ENCODE assay signal across 9 cellular contexts in the genomic region with DNA sequence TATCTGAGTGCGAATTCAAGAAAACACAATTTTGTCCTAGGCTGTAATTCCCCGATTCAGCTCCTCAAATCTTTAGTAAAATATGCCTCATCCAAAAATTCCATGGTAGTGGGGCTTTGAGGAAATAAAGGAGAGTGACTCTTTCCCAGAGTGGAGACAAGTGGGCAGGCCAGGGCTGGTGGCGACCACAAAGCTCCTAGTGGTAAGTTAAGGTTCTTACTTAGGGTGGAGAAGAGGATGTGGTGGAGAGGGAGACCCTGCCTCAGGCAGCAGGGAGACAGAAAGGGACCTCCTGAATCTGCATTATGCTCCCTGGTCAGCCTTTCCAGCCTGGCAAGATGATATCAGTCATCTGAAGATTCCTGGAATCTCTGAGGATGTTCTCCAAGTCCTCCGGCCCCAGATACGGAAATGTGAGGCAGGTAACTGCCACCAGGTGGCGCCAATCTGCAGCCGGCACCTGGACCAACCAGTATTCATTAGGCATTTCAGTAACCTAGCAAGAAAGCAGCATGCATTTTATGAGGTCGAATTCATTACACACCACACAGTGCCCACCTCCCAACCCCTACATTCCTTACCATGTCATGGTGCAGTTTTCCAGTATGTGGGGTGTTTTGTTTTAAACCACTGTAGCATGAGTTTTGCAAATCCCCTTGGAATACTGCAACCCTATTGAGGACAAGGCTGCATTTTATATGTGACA.
DNase-seq lines count a peak whose midpoint lies in the region; ATAC-seq and TF ChIP-seq lines count a peak whose summit lies in the region.
"Had no signal": no experiment of that assay in that cellular context is flagged by ENCODE, and none has a peak within 500 bp of the region (broad histone marks: within the 10 kb centered on the region; RNA-seq: fewer than 3 reads in every experiment).

No MANE protein-coding gene starts in this region.

- no peaks in the 10 kb centered on the region for H3K9me3 Mint-ChIP-seq in activated T-cell treated with anti-CD3 and anti-CD28 coated beads, Interleukin-2, amount 50 U/mL, for 4 hours

- no peaks in the 10 kb centered on the region for H3K36me3 ChIP-seq in OCI-LY3 (replicated peaks; ENCODE audit: low read depth, low read length)
- H3K36me3 ChIP-seq in gastroesophageal sphincter, result no peaks in the 10 kb centered on the region
- H3K36me3 ChIP-seq: ovary had no signal

- no peaks in the 10 kb centered on the region for H3K4me1 Mint-ChIP-seq in activated T-cell treated with anti-CD3 and anti-CD28 coated beads, Interleukin-2, amount 50 U/mL, for 4 hours (ENCODE audit: low read depth)

- no peaks in the 10 kb centered on the region for H3K79me2 ChIP-seq in OCI-LY3 (ENCODE audit: low read length)

- H2AFZ ChIP-seq in OCI-LY3 (ENCODE audit: low read depth, low read length), result no peak overlapping the region

- DNase-seq in AG04450 (ENCODE audit: low read depth, low spot score) (no peak), posterior vena cava (ENCODE audit: low spot score) (peak; percentile 82)
- DNase-seq in activated T-cell treated with anti-CD3 and anti-CD28 coated beads, Interleukin-2, amount 50 U/mL, for 4 hours, result peak; percentile 24

- ATAC-seq in GM18498 (IDR thresholded peaks at IDR 0.05; ENCODE audit: unreplicated experiment), result peak; percentile 72
- peak; percentile 84 for ATAC-seq in HG03354 (IDR thresholded peaks at IDR 0.05; ENCODE audit: poor library complexity, severe bottlenecking, unreplicated experiment)
- peak in 1 of 2 donors; percentile 40 for ATAC-seq in activated T-cell treated with anti-CD3 and anti-CD28 coated beads, Interleukin-2, amount 50 U/mL, for 4 hours
- ATAC-seq in gastroesophageal sphincter, result no peak
- no peak for ATAC-seq in HG03135 (IDR thresholded peaks at IDR 0.05; ENCODE audit: unreplicated experiment)

- CTCF ChIA-PET in AG04450 (lab: Charles Lee), result interaction anchor here (0.6 to 2.3 kb wide), 42 partner anchors 8 to 544 kb away, joined by 3 to 15 read pairs (median 4); a partner anchor contains a TSS

- H3K27ac ChIP-seq in AG04450 (ENCODE audit: low read depth, low read length) (no peak overlapping the region), OCI-LY3 (ENCODE audit: low read length) (no peak overlapping the region), gastroesophageal sphincter (no peak overlapping the region)
- H3K27ac ChIP-seq: ovary had no signal

- H3K4me1 ChIP-seq in OCI-LY3 (ENCODE audit: low read length) (no peaks in the 10 kb centered on the region), gastroesophageal sphincter (no peaks in the 10 kb centered on the region)

- TF ChIP-seq CTCF in AG04450 (IDR thresholded peaks at IDR 0.05; ENCODE audit: low read depth, low read length) (peak; percentile 84), OCI-LY3 (IDR thresholded peaks at IDR 0.05; ENCODE audit: low read depth, low read length) (peak; percentile 94), gastroesophageal sphincter (IDR thresholded peaks at IDR 0.05) (peak; percentile 26 to 62 (median 30))

- peaks cover 1% of the 10 kb centered on the region for H3K27me3 Mint-ChIP-seq in activated T-cell treated with anti-CD3 and anti-CD28 coated beads, Interleukin-2, amount 50 U/mL, for 4 hours (ENCODE audit: low read depth)

- TF ChIP-seq EP300 in gastroesophageal sphincter (IDR thresholded peaks at IDR 0.05), result no peak

- H3K4me3 Mint-ChIP-seq in activated T-cell treated with anti-CD3 and anti-CD28 coated beads, Interleukin-2, amount 50 U/mL, for 4 hours, result no peak overlapping the region

- no peak overlapping the region; the same call in 1 of the 2 replicates for H3K4me3 ChIP-seq in AG04450 (ENCODE audit: low read depth, low read length)
- H3K4me3 ChIP-seq in OCI-LY3 (ENCODE audit: low read length), result no peak overlapping the region
- H3K4me3 ChIP-seq in gastroesophageal sphincter, result no peak overlapping the region
- H3K4me3 ChIP-seq: ovary had no signal

- WGBS in gastroesophageal sphincter (ENCODE audit: low coverage in 1 of 2), 2 donors, result 66% methylated on average over 6 to 8 of the region's 8 CpGs

- H4K20me1 ChIP-seq in OCI-LY3 (ENCODE audit: insufficient read depth, low read length), result no peaks in the 10 kb centered on the region

- intact Hi-C loops in posterior vena cava (cut with DNase I), result no loop called here

- no peak for TF ChIP-seq POLR2A in gastroesophageal sphincter (IDR thresholded peaks at IDR 0.05)

- H3K9me3 ChIP-seq in AG04450 (ENCODE audit: control insufficient read depth, insufficient read depth, low read length) (no peaks in the 10 kb centered on the region), OCI-LY3 (ENCODE audit: insufficient read depth, low read length) (no peaks in the 10 kb centered on the region), gastroesophageal sphincter (no peaks in the 10 kb centered on the region)
- H3K9me3 ChIP-seq: ovary had no signal

- no peak overlapping the region for H3K9ac ChIP-seq in OCI-LY3 (ENCODE audit: low read length)

- POLR2A ChIA-PET in AG04450 (lab: Yijun Ruan, JAX), result interaction anchor here (1.1 kb wide), 1 partner anchor 43 kb away, joined by 3 read pairs; no protein-coding TSS in a partner anchor

- H3K27me3 ChIP-seq in AG04450 (ENCODE audit: control insufficient read depth, insufficient read depth, low read length), result no peaks in the 10 kb centered on the region
- H3K27me3 ChIP-seq in OCI-LY3 (ENCODE audit: low read depth, low read length), result peaks cover 6% of the 10 kb centered on the region; the same call in 1 of the 2 replicates
- H3K27me3 ChIP-seq in gastroesophageal sphincter, result no peaks in the 10 kb centered on the region
- H3K27me3 ChIP-seq: ovary had no signal

- no peaks in the 10 kb centered on the region for H3K36me3 Mint-ChIP-seq in activated T-cell treated with anti-CD3 and anti-CD28 coated beads, Interleukin-2, amount 50 U/mL, for 4 hours (ENCODE audit: insufficient read depth)

- peak overlapping the region; percentile 28; the same call in 1 of the 2 replicates for H3K4me2 ChIP-seq in OCI-LY3 (ENCODE audit: low read length)

Comparison
In these comparisons a context has a peak if more than half of its experiments do, and no peak if none do; other contexts are left out.
1. CTCF ChIP-seq: peak in every context shown above with its lines; median percentile 94 in OCI-LY3; 84 in AG04450; 30 in gastroesophageal sphincter.
2. ATAC-seq: peak in GM18498 (single experiment) and HG03354 (single experiment); none in gastroesophageal sphincter (single experiment) and HG03135 (single experiment).